ENCODE assay signal across 25 cellular contexts in the genomic region with DNA sequence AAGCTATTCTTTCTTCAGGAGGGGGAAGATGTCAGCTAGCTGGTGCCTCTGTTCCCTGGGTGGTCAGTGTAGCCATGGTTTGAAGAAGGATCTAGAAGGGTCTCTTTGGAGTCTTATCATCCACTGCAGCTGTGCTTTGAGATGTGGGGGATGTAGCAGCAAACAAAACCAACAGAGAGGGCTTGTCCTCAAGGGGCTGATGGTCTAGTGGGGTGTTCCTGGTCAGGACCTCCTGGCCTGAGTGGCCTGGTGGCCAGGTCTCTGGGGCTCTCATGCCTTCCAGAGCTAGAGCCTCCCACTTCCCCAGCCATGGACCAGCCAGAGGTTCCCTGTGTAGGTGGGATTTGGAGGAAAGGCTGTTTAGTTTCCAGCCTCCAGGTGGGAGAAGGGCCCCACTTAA. TPM values are rescaled to one million over a fixed set of nuclear protein-coding genes. Genes with fewer than 3 reads are reported as not detected.
DNase-seq lines count a peak whose midpoint lies in the region; ATAC-seq and TF ChIP-seq lines count a peak whose summit lies in the region.
"Had no signal": no experiment of that assay in that cellular context is flagged by ENCODE, and none has a peak within 500 bp of the region (broad histone marks: within the 10 kb centered on the region; RNA-seq: fewer than 3 reads in every experiment).

No MANE protein-coding gene starts in this region.

- H3K9me3 Mint-ChIP-seq in activated CD4-positive, alpha-beta memory T cell treated with anti-CD3 and anti-CD28 coated beads for 36 hours = no peaks in the 10 kb centered on the region
- H3K9me3 Mint-ChIP-seq: activated B cell treated with CpG ODN at 0.5 μM for 24 hours; activated CD4-positive, alpha-beta memory T cell treated with anti-CD3 and anti-CD28 coated beads, Interleukin-2, amount 10 ng/mL, durations not matched to agents 7 days and 5 days; naive B cell had no signal

- no peak for ATAC-seq in heart left ventricle
- ATAC-seq: esophagus mucosa, pancreas had no signal

- H3K27ac ChIP-seq in heart left ventricle = peak overlapping the region; percentile 64 to 98 (median 94)
- peak overlapping the region; percentile 69 to 90 for H3K27ac ChIP-seq in coronary artery
- peak overlapping the region; percentile 51 to 95 for H3K27ac ChIP-seq in prostate gland
- H3K27ac ChIP-seq in uterus = peak overlapping the region; percentile 98 to 100

- POLR2A ChIA-PET in activated CD4-positive, alpha-beta memory T cell treated with anti-CD3 and anti-CD28 coated beads for 36 hours (lab: Charles Lee) = no interaction called here

- H3K4me1 Mint-ChIP-seq in activated CD4-positive, alpha-beta memory T cell treated with anti-CD3 and anti-CD28 coated beads for 36 hours (ENCODE audit: low read depth) = peaks cover 8% of the 10 kb centered on the region

- H3K9me3 ChIP-seq in heart left ventricle (no peaks in the 10 kb centered on the region), prostate gland (no peaks in the 10 kb centered on the region), uterus (no peaks in the 10 kb centered on the region)
- H3K9me3 ChIP-seq: HAP-1, pancreas had no signal

- intact Hi-C loops in heart left ventricle (cut with DNase I) = loop anchor here (2.0 to 5.0 kb wide), 7 partner anchors 30 to 78 kb away; a partner anchor contains a TSS
- intact Hi-C loops in cardiac septum (cut with DNase I) = loop anchor here (2.0 to 5.0 kb wide), 2 partner anchors 28 to 65 kb away; a partner anchor contains a TSS
- intact Hi-C loops in prostate gland (cut with DNase I) = no loop called here
- intact Hi-C loops in uterus (cut with DNase I; ENCODE audit: low total_unique reads) = loop anchor here (5.0 kb wide), 1 partner anchor 80 kb away; no protein-coding TSS in a partner anchor
- intact Hi-C loops in activated CD4-positive, alpha-beta memory T cell treated with anti-CD3 and anti-CD28 coated beads for 36 hours (cut with micrococcal nuclease) = no loop called here

- H3K4me1 ChIP-seq in heart left ventricle (peaks cover 37 to 100% (median 97%) of the 10 kb centered on the region in 12 donors), prostate gland (replicated peaks) (peaks cover 65% of the 10 kb centered on the region), uterus (peaks cover 27 to 57% of the 10 kb centered on the region in 2 donors)

- H3K36me3 ChIP-seq in heart left ventricle = no peaks in the 10 kb centered on the region
- no peaks in the 10 kb centered on the region for H3K36me3 ChIP-seq in prostate gland
- no peaks in the 10 kb centered on the region for H3K36me3 ChIP-seq in uterus
- H3K36me3 ChIP-seq: HAP-1, pancreas had no signal

- TF ChIP-seq POLR2A in heart left ventricle (IDR thresholded peaks at IDR 0.05) (no peak), prostate gland (IDR thresholded peaks at IDR 0.05) (no peak), uterus (IDR thresholded peaks at IDR 0.05) (no peak)

- DNase-seq in heart left ventricle (no peak), cardiac septum (ENCODE audit: low spot score) (no peak), coronary artery (ENCODE audit: low spot score) (no peak), prostate gland (ENCODE audit: low spot score) (no peak), uterus (no peak), NCI-H1694 treated with DMSO at 0.1 percent for 48 hours (lab: John Stamatoyannopoulos, UW) (no peak), hepatic stellate cell (ENCODE audit: low spot score) (no peak)
- no peak for DNase-seq in activated CD4-positive, alpha-beta memory T cell treated with anti-CD3 and anti-CD28 coated beads for 36 hours
- DNase-seq: activated B cell treated with CpG ODN at 0.5 μM for 24 hours; activated CD4-positive, alpha-beta memory T cell treated with anti-CD3 and anti-CD28 coated beads, Interleukin-2, amount 10 ng/mL, durations not matched to agents 7 days and 5 days; activated T-cell treated with anti-CD3 and anti-CD28 coated beads for 4 hours; cerebellar nuclear complex; COR-L47; DND-41; effector CD8-positive, alpha-beta T cell; naive B cell; NCI-H524; pancreas; RPMI8226; trophoblast cell had no signal

- no peak overlapping the region for H3K27ac Mint-ChIP-seq in activated CD4-positive, alpha-beta memory T cell treated with anti-CD3 and anti-CD28 coated beads for 36 hours
- H3K27ac Mint-ChIP-seq: activated B cell treated with CpG ODN at 0.5 μM for 24 hours; activated CD4-positive, alpha-beta memory T cell treated with anti-CD3 and anti-CD28 coated beads, Interleukin-2, amount 10 ng/mL, durations not matched to agents 7 days and 5 days; naive B cell had no signal

- CTCF ChIA-PET in activated CD4-positive, alpha-beta memory T cell treated with anti-CD3 and anti-CD28 coated beads for 36 hours (lab: Charles Lee) = interaction anchor here (1.1 to 10.0 kb wide), 9 partner anchors 8 to 97 kb away, joined by 3 to 268 read pairs (median 42); no protein-coding TSS in a partner anchor

- H3K27me3 ChIP-seq in heart left ventricle (no peaks in the 10 kb centered on the region), prostate gland (replicated peaks; ENCODE audit: insufficient read depth) (no peaks in the 10 kb centered on the region), uterus (no peaks in the 10 kb centered on the region)
- H3K27me3 ChIP-seq: pancreas had no signal

- H3K36me3 Mint-ChIP-seq in activated CD4-positive, alpha-beta memory T cell treated with anti-CD3 and anti-CD28 coated beads for 36 hours = no peaks in the 10 kb centered on the region
- H3K36me3 Mint-ChIP-seq: naive B cell had no signal

- H3K4me3 Mint-ChIP-seq in activated CD4-positive, alpha-beta memory T cell treated with anti-CD3 and anti-CD28 coated beads for 36 hours = no peak overlapping the region
- H3K4me3 Mint-ChIP-seq: activated B cell treated with CpG ODN at 0.5 μM for 24 hours; activated CD4-positive, alpha-beta memory T cell treated with anti-CD3 and anti-CD28 coated beads, Interleukin-2, amount 10 ng/mL, durations not matched to agents 7 days and 5 days had no signal

- H3K4me3 ChIP-seq in heart left ventricle (no peak overlapping the region), coronary artery (no peak overlapping the region), prostate gland (no peak overlapping the region), uterus (no peak overlapping the region)
- H3K4me3 ChIP-seq: HAP-1, pancreas had no signal

- no peak for TF ChIP-seq CTCF in heart left ventricle (IDR thresholded peaks at IDR 0.05)
- TF ChIP-seq CTCF in coronary artery (IDR thresholded peaks at IDR 0.05) = no peak
- no peak for TF ChIP-seq CTCF in prostate gland (IDR thresholded peaks at IDR 0.05)
- no peak for TF ChIP-seq CTCF in uterus (IDR thresholded peaks at IDR 0.05)

- H3K27me3 Mint-ChIP-seq in activated CD4-positive, alpha-beta memory T cell treated with anti-CD3 and anti-CD28 coated beads for 36 hours = peaks cover 10% of the 10 kb centered on the region

RNA-seq across cellular contexts. Expression of a gene that starts 40.3 kb away (rescaled TPM):
- total RNA-seq in heart left ventricle = 10 to 100 TPM in 3 of 9 donors, 1 to 10 TPM in 6; 5.2 to 19.1 (median 8.3) TPM
- 1 to 10 TPM; 7.7 to 8.4 TPM for polyA plus RNA-seq in heart left ventricle
- total RNA-seq in cardiac septum = 9.4 TPM
- total RNA-seq in prostate gland = 10 to 100 TPM in 1 of 2 donors, 1 to 10 TPM in 1; 4.6 to 13.3 TPM
- 10 to 100 TPM in 3 of 4 donors, 1 to 10 TPM in 1; 2.6 to 15.5 (median 11.1) TPM for total RNA-seq in uterus
- 1 to 10 TPM; 5.0 to 5.6 TPM for total RNA-seq in activated CD4-positive, alpha-beta memory T cell treated with anti-CD3 and anti-CD28 coated beads for 36 hours
- total RNA-seq: A172, HT1080, LHCN-M2 had no signal

RNA-seq across cellular contexts. Expression of a gene that starts 54.2 kb away (rescaled TPM):
- total RNA-seq in heart left ventricle = 10 to 100 TPM; 15.1 to 22.6 (median 16.2) TPM
- polyA plus RNA-seq in heart left ventricle = 10 to 100 TPM; 26.4 to 32.4 TPM
- 17.5 TPM for total RNA-seq in cardiac septum
- 10 to 100 TPM; 23.3 to 55.4 TPM for total RNA-seq in prostate gland
- 10 to 100 TPM; 23.2 to 99.4 (median 33.6) TPM for total RNA-seq in uterus
- 10 to 100 TPM; 59.2 to 61.3 TPM for total RNA-seq in activated CD4-positive, alpha-beta memory T cell treated with anti-CD3 and anti-CD28 coated beads for 36 hours

RNA-seq across cellular contexts. Expression of a gene that starts 55.7 kb away (rescaled TPM):
- 10 to 100 TPM; 28.7 to 88.2 (median 41.8) TPM for total RNA-seq in heart left ventricle
- 10 to 100 TPM; 49.6 to 74.2 TPM for polyA plus RNA-seq in heart left ventricle
- 33.8 TPM for total RNA-seq in cardiac septum
- total RNA-seq in prostate gland = 10 to 100 TPM; 52.4 to 91.9 TPM
- total RNA-seq in uterus = 10 to 100 TPM; 13.4 to 28.1 (median 15.8) TPM
- 10 to 100 TPM; 89.8 to 90.9 TPM for total RNA-seq in activated CD4-positive, alpha-beta memory T cell treated with anti-CD3 and anti-CD28 coated beads for 36 hours

Comparison
In these comparisons a context has a peak if more than half of its experiments do, and no peak if none do; other contexts are left out.
1. intact Hi-C loops: an anchor here in heart left ventricle (2.0 to 5.0 kb wide), cardiac septum (2.0 to 5.0 kb wide) and uterus (5.0 kb wide); none called in prostate gland and activated CD4-positive, alpha-beta memory T cell treated with anti-CD3 and anti-CD28 coated beads for 36 hours.